ENCODE assay signal across 23 cellular contexts in genomic region chr9:112337547-112337946, GRCh38. TPM values are rescaled to one million over a fixed set of nuclear protein-coding genes. Genes with fewer than 3 reads are reported as not detected.
A peak's percentile ranks its signal among the peaks of the same experiment; 100 is the strongest.
DNase-seq lines count a peak whose midpoint lies in the region; ATAC-seq and TF ChIP-seq lines count a peak whose summit lies in the region.
"Had no signal": no experiment of that assay in that cellular context is flagged by ENCODE, and none has a peak within 500 bp of the region (broad histone marks: within the 10 kb centered on the region; RNA-seq: fewer than 3 reads in every experiment).

No MANE protein-coding gene starts in this region.

- H3K4me3 Mint-ChIP-seq in T-cell: no peak overlapping the region
- H3K4me3 Mint-ChIP-seq: B cell; CD8-positive, alpha-beta T cell had no signal

- no peaks in the 10 kb centered on the region for H3K9me2 ChIP-seq in hepatocyte (replicated peaks; ENCODE audit: insufficient read depth)

- no peaks in the 10 kb centered on the region for H4K20me1 ChIP-seq in hepatocyte (ENCODE audit: insufficient read depth, poor library complexity, severe bottlenecking)

- no peaks in the 10 kb centered on the region for H3K9me3 Mint-ChIP-seq in T-cell
- H3K9me3 Mint-ChIP-seq: CD8-positive, alpha-beta T cell had no signal

- H3K9me3 ChIP-seq in hepatocyte (ENCODE audit: low read depth): no peaks in the 10 kb centered on the region

- H3K27ac ChIP-seq in hepatocyte: peak overlapping the region; percentile 78
- H3K27ac ChIP-seq: C4-2B, HL-60, RWPE1 had no signal

- no peaks in the 10 kb centered on the region for H3K36me3 ChIP-seq in hepatocyte (replicated peaks; ENCODE audit: insufficient read depth, low read depth)

- WGBS in hepatocyte (ENCODE audit: low lambda C conversion rate, missing lambda C conversion rate): 26% methylated on average over 1 of the region's 1 CpG

- ATAC-seq in T-cell (replicated peaks in 1 of 4): no peak
- ATAC-seq: CD8-positive, alpha-beta T cell; GM12878 had no signal

- TF ChIP-seq CTCF in hepatocyte (IDR thresholded peaks at IDR 0.05; ENCODE audit: poor library complexity): no peak

- no peak overlapping the region for H3K27ac Mint-ChIP-seq in T-cell
- H3K27ac Mint-ChIP-seq: B cell; CD8-positive, alpha-beta T cell had no signal

- peaks cover 1% of the 10 kb centered on the region for H3K79me2 ChIP-seq in hepatocyte

- CTCF ChIA-PET in T-cell (lab: Charles Lee): no interaction called here

- H3K27me3 Mint-ChIP-seq in T-cell: no peaks in the 10 kb centered on the region
- H3K27me3 Mint-ChIP-seq: B cell had no signal

- POLR2A ChIA-PET in T-cell (lab: Charles Lee): interaction anchor here in 1 of 2 donors (1.0 kb wide), 1 partner anchor 9 kb away, joined by 3 read pairs; no protein-coding TSS in a partner anchor

- peak overlapping the region; percentile 59 for H3K4me2 ChIP-seq in hepatocyte

- no peaks in the 10 kb centered on the region for H3K36me3 Mint-ChIP-seq in T-cell

- H3K4me3 ChIP-seq in hepatocyte: no peak overlapping the region
- H3K4me3 ChIP-seq: GM12878 had no signal

- H3K4me1 ChIP-seq in hepatocyte (ENCODE audit: insufficient read depth): peaks cover 13% of the 10 kb centered on the region

- peaks cover 4 to 10% (median 5%) of the 10 kb centered on the region in 3 donors for H3K4me1 Mint-ChIP-seq in T-cell

- no peaks in the 10 kb centered on the region for H3K27me3 ChIP-seq in hepatocyte

- DNase-seq in HT-29 (ENCODE audit: low spot score): peak; percentile 44
- peak; percentile 29 for DNase-seq in hepatocyte (ENCODE audit: low spot score)
- DNase-seq in mucosa of gallbladder (ENCODE audit: low spot score): peak; percentile 24
- no peak for DNase-seq in T-cell
- no peak for DNase-seq in HCEC 1CT
- no peak for DNase-seq in SKM-1 treated with dmso at 0.1 percent for 144 hours (lab: John Stamatoyannopoulos, UW; ENCODE audit: unreplicated experiment)
- DNase-seq in NCI-H2107 treated with DMSO at 0.1 percent for 48 hours (lab: John Stamatoyannopoulos, UW; ENCODE audit: unreplicated experiment): no peak
- DNase-seq: CD8-positive, alpha-beta T cell; DMS 273 treated with DMSO at 0.1 percent for 48 hours; DMS79; EL; GDM1; Karpas-422; NCI-H1105; NCI-H1436 treated with DMSO at 0.1 percent for 48 hours; NCI-H187 treated with DMSO at 0.1 percent for 48 hours; NCI-H2227 treated with DMSO at 0.1 percent for 48 hours; SHP77 had no signal

- no peak overlapping the region for H2AFZ ChIP-seq in hepatocyte

RNA-seq across cellular contexts. Expression of gene PTBP3, which starts 4.1 kb away (rescaled TPM):
- total RNA-seq in HT-29 (2014; rRNA removed; shearing (Covaris generic)): 25.9 and 27.4 TPM in 2 replicates
- total RNA-seq in hepatocyte: 57.7 and 64.5 TPM in 2 replicates
- 13.4 and 13.7 TPM in 2 replicates for polyA plus RNA-seq in hepatocyte
- 65.2 TPM for total RNA-seq in mucosa of gallbladder
- total RNA-seq in T-cell: 100 to 1,000 TPM; 107 to 116 (median 109) TPM

RNA-seq across cellular contexts. Expression of gene HSDL2, which starts 42.4 kb away (rescaled TPM):
- total RNA-seq in HT-29 (2014; rRNA removed; shearing (Covaris generic)): 27.4 and 29.5 TPM in 2 replicates
- total RNA-seq in hepatocyte: 97.3 and 97.6 TPM in 2 replicates
- polyA plus RNA-seq in hepatocyte: 36.0 and 50.0 TPM in 2 replicates
- 40.3 TPM for total RNA-seq in mucosa of gallbladder
- 10 to 100 TPM in 3 of 5 donors, 1 to 10 TPM in 2; 9.1 to 11.8 (median 10.8) TPM for total RNA-seq in T-cell

Comparison
In these comparisons a context has a peak if more than half of its experiments do, and no peak if none do; other contexts are left out.
1. DNase-seq: peak in HT-29 (single experiment), hepatocyte (single experiment) and mucosa of gallbladder (single experiment); none in T-cell (0 of 34), HCEC 1CT (single experiment), SKM-1 treated with dmso at 0.1 percent for 144 hours (single experiment) and NCI-H2107 treated with DMSO at 0.1 percent for 48 hours (single experiment).